ENCODE assay signal across 10 cellular contexts in genomic region chr15:61038387-61038786, GRCh38.
DNase-seq lines count a peak whose midpoint lies in the region; ATAC-seq and TF ChIP-seq lines count a peak whose summit lies in the region.
"Had no signal": no experiment of that assay in that cellular context is flagged by ENCODE, and none has a peak within 500 bp of the region (broad histone marks: within the 10 kb centered on the region; RNA-seq: fewer than 3 reads in every experiment).

No MANE protein-coding gene starts in this region.

- H3K4me3 ChIP-seq in fibroblast of the aortic adventitia (ENCODE audit: low read depth, low read length) (no peak overlapping the region), testis (no peak overlapping the region), OCI-LY7 (ENCODE audit: low read depth, low read length, poor library complexity, severe bottlenecking) (no peak overlapping the region)
- H3K4me3 ChIP-seq: A549 had no signal

- H3K9me3 ChIP-seq in testis (no peaks in the 10 kb centered on the region), OCI-LY7 (ENCODE audit: low read length) (no peaks in the 10 kb centered on the region)
- H3K9me3 ChIP-seq: A549 had no signal

- H3K27me3 ChIP-seq in testis: no peaks in the 10 kb centered on the region

- H3K36me3 ChIP-seq in testis (ENCODE audit: low read depth, missing control alignments): no peaks in the 10 kb centered on the region
- H3K36me3 ChIP-seq in OCI-LY7 (ENCODE audit: insufficient read depth, low read length): no peaks in the 10 kb centered on the region

- peak overlapping the region in 1 of 2 donors; percentile 46 for H3K27ac ChIP-seq in testis
- no peak overlapping the region for H3K27ac ChIP-seq in OCI-LY7 (ENCODE audit: low read depth, low read length, poor library complexity, severe bottlenecking)
- H3K27ac ChIP-seq: A549 had no signal

- WGBS in testis, 2 donors: 52 to 57% methylated on average over 5 of the region's 5 CpGs

- H3K4me1 ChIP-seq in testis: peaks cover 4% of the 10 kb centered on the region
- H3K4me1 ChIP-seq in OCI-LY7 (ENCODE audit: insufficient read depth, low read length, poor library complexity, severe bottlenecking): no peaks in the 10 kb centered on the region
- H3K4me1 ChIP-seq: A549 had no signal

- no TSS peak for BruUV-seq in OCI-LY7 (replicated peaks; lab: Mats Ljungman, UMichigan)

- no peak for TF ChIP-seq POLR2A in testis (IDR thresholded peaks at IDR 0.05)

- no peak for ATAC-seq in HG03457 (IDR thresholded peaks at IDR 0.05; ENCODE audit: unreplicated experiment)
- ATAC-seq: A549 had no signal

- no peak for TF ChIP-seq CTCF in fibroblast of the aortic adventitia (IDR thresholded peaks at IDR 0.05; ENCODE audit: insufficient read depth, low read length)
- no peak for TF ChIP-seq CTCF in testis (IDR thresholded peaks at IDR 0.05)
- TF ChIP-seq CTCF in OCI-LY7 (conservative IDR thresholded peaks at IDR 0.05; ENCODE audit: low read length): no peak

- DNase-seq in NCI-H2029 (lab: John Stamatoyannopoulos, UW) (peak; percentile 40), NCI-H2029 treated with DMSO at 0.1 percent for 48 hours (lab: John Stamatoyannopoulos, UW) (no peak), SK-N-DZ (ENCODE audit: low spot score) (peak; percentile 16), fibroblast of the aortic adventitia (ENCODE audit: low read depth) (peak; percentile 61), testis (peak; percentile 47), OCI-LY7 (ENCODE audit: low spot score) (no peak)
- no peak for DNase-seq in NK-92 treated with Interleukin-12 subunit alpha and Interleukin-12 subunit beta, amount 100 ng/mL, for 24 hours (lab: John Stamatoyannopoulos, UW)
- DNase-seq: retina had no signal

- no peak overlapping the region for H2AFZ ChIP-seq in OCI-LY7 (ENCODE audit: low read length)

- no peak overlapping the region for H3K4me2 ChIP-seq in OCI-LY7 (ENCODE audit: low read length)
- H3K4me2 ChIP-seq: A549 had no signal

- H4K20me1 ChIP-seq in OCI-LY7 (ENCODE audit: insufficient read depth, low read length): no peaks in the 10 kb centered on the region

- CTCF ChIA-PET in OCI-LY7 (lab: Charles Lee; ENCODE audit: unreplicated experiment): no interaction called here

- intact Hi-C loops in testis (cut with DNase I; ENCODE audit: low total_unique reads) (no loop called here), OCI-LY7 (cut with micrococcal nuclease; ENCODE audit: unreplicated experiment) (no loop called here)

- POLR2A ChIA-PET in OCI-LY7 (lab: Charles Lee): no interaction called here

- H3K9me2 ChIP-seq in OCI-LY7 (ENCODE audit: insufficient read depth, low read length): no peaks in the 10 kb centered on the region

- H3K79me2 ChIP-seq in OCI-LY7 (ENCODE audit: insufficient read depth, low read depth, low read length): no peaks in the 10 kb centered on the region

Comparison
In these comparisons a context has a peak if more than half of its experiments do, and no peak if none do; other contexts are left out.
1. DNase-seq: peak in NCI-H2029 (single experiment), SK-N-DZ (single experiment), fibroblast of the aortic adventitia (single experiment) and testis (single experiment); none in NCI-H2029 treated with DMSO at 0.1 percent for 48 hours (single experiment), OCI-LY7 (single experiment) and NK-92 treated with Interleukin-12 subunit alpha and Interleukin-12 subunit beta, amount 100 ng/mL, for 24 hours (single experiment).